Comparison of ENCODE assay signal across 11 cellular contexts in the genomic region with DNA sequence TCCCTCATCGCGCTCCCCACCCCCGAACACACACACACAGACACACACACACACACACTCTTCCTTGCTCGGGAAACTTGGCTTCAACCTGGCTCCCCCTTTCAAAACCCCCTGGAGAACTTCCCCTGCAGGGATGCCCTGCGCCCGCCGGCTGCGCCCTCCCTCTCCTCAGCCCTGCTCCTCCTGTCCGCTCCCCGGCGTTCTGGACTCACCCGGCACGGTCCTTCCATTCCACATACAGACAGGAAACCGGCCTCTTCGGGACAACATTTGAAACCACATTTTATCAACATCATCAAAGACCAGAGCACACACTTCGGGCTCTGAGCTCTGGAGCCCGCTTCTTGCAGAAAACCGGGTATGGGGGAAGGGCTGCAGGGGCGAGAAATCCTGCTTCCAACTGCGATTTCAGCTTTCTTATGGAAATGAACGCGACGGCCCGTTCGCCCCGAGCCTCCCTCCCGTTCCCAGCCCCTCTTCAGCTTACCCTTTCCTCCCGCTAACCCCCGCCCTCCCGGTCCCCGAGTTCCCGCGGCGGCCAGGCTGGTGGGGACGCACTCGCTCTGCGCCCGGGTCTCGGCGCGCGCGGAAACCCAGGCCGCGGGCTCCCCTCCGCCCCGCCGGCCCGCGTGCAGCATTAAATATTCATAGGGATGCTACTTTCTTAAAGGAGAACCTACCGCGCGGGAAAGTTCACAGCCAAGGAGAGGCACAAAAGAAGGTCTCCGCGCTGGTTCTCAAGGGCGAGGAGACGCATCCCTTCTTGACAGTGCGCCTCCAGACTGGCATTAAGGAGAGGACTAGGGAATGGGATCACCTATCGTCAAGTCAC. TPM values are rescaled to one million over a fixed set of nuclear protein-coding genes. Genes with fewer than 3 reads are reported as not detected.
A peak's percentile ranks its signal among the peaks of the same experiment; 100 is the strongest.
DNase-seq lines count a peak whose midpoint lies in the region; ATAC-seq and TF ChIP-seq lines count a peak whose summit lies in the region.
"Had no signal": no experiment of that assay in that cellular context is flagged by ENCODE, and none has a peak within 500 bp of the region (broad histone marks: within the 10 kb centered on the region; RNA-seq: fewer than 3 reads in every experiment).

No MANE protein-coding gene starts in this region.

- peaks cover 12 to 32% (median 24%) of the 10 kb centered on the region in 4 donors for H3K4me1 ChIP-seq in stomach

- intact Hi-C loops in activated CD4-positive, alpha-beta T cell treated with anti-CD3 and anti-CD28 coated beads for 36 hours (cut with DNase I, micrococcal nuclease): loop anchor here (1.0 to 5.0 kb wide), 3 partner anchors 18 to 1710 kb away; a partner anchor contains a TSS
- intact Hi-C loops in stomach (cut with DNase I; ENCODE audit: low total_unique reads): no loop called here

- no peak for TF ChIP-seq POLR2A in stomach (IDR thresholded peaks at IDR 0.05)

- H3K27me3 Mint-ChIP-seq in activated CD4-positive, alpha-beta T cell treated with anti-CD3 and anti-CD28 coated beads for 36 hours: peaks cover 55% of the 10 kb centered on the region
- peaks cover 89% of the 10 kb centered on the region for H3K27me3 Mint-ChIP-seq in activated naive CD8-positive, alpha-beta T cell treated with anti-CD3 and anti-CD28 coated beads for 36 hours

- no peaks in the 10 kb centered on the region for H3K9me3 Mint-ChIP-seq in activated CD4-positive, alpha-beta T cell treated with anti-CD3 and anti-CD28 coated beads for 36 hours (ENCODE audit: low read depth)
- H3K9me3 Mint-ChIP-seq in activated naive CD8-positive, alpha-beta T cell treated with anti-CD3 and anti-CD28 coated beads for 36 hours: no peaks in the 10 kb centered on the region

- ATAC-seq in activated CD4-positive, alpha-beta T cell treated with anti-CD3 and anti-CD28 coated beads for 36 hours: no peak

- no peak for TF ChIP-seq CTCF in stomach (IDR thresholded peaks at IDR 0.05)

- no peak for DNase-seq in activated CD4-positive, alpha-beta T cell treated with anti-CD3 and anti-CD28 coated beads for 36 hours
- no peak for DNase-seq in activated CD4-positive, alpha-beta T cell treated with anti-CD3 and anti-CD28 coated beads for 1 hour
- DNase-seq in activated naive CD8-positive, alpha-beta T cell treated with anti-CD3 and anti-CD28 coated beads for 36 hours: no peak
- DNase-seq in left kidney (ENCODE audit: low read depth, low spot score) (peak; percentile 68), stomach (no peak), NCI-H1436 (lab: John Stamatoyannopoulos, UW) (no peak), NCI-H2227 treated with DMSO at 0.1 percent for 48 hours (lab: John Stamatoyannopoulos, UW) (no peak), HEK293T (ENCODE audit: extremely low spot score) (no peak)
- DNase-seq: NCI-H526 treated with DMSO at 0.1 percent for 48 hours had no signal

- CTCF ChIA-PET in activated CD4-positive, alpha-beta T cell treated with anti-CD3 and anti-CD28 coated beads for 36 hours (lab: Charles Lee): interaction anchor here (0.8 to 1.3 kb wide), 3 partner anchors 11 to 1711 kb away, joined by 3 to 4 read pairs (median 3); no protein-coding TSS in a partner anchor
- CTCF ChIA-PET in HEK293T (lab: Yijun Ruan, JAX): interaction anchor here (0.7 to 0.8 kb wide), 2 partner anchors 25 to 118 kb away, joined by 3 to 5 read pairs; no protein-coding TSS in a partner anchor

- 2 to 4% (median 2%) methylated on average over 27 to 59 of the region's 59 CpGs for WGBS in stomach, 5 donors

- peak overlapping the region; percentile 51 for H3K4me3 Mint-ChIP-seq in activated CD4-positive, alpha-beta T cell treated with anti-CD3 and anti-CD28 coated beads for 36 hours
- peak overlapping the region; percentile 59 for H3K4me3 Mint-ChIP-seq in activated naive CD8-positive, alpha-beta T cell treated with anti-CD3 and anti-CD28 coated beads for 36 hours

- H3K4me3 ChIP-seq in stomach: peak overlapping the region; percentile 46 to 76 (median 60)

- no peaks in the 10 kb centered on the region for H3K36me3 Mint-ChIP-seq in activated CD4-positive, alpha-beta T cell treated with anti-CD3 and anti-CD28 coated beads for 36 hours (ENCODE audit: low read depth)
- no peaks in the 10 kb centered on the region for H3K36me3 Mint-ChIP-seq in activated naive CD8-positive, alpha-beta T cell treated with anti-CD3 and anti-CD28 coated beads for 36 hours

- no peak for TF ChIP-seq EP300 in stomach (IDR thresholded peaks at IDR 0.05)

- peaks cover 12% of the 10 kb centered on the region for H3K4me1 Mint-ChIP-seq in activated CD4-positive, alpha-beta T cell treated with anti-CD3 and anti-CD28 coated beads for 36 hours
- peaks cover 13% of the 10 kb centered on the region for H3K4me1 Mint-ChIP-seq in activated naive CD8-positive, alpha-beta T cell treated with anti-CD3 and anti-CD28 coated beads for 36 hours

- H3K27ac Mint-ChIP-seq in activated CD4-positive, alpha-beta T cell treated with anti-CD3 and anti-CD28 coated beads for 36 hours: no peak overlapping the region
- H3K27ac Mint-ChIP-seq in activated naive CD8-positive, alpha-beta T cell treated with anti-CD3 and anti-CD28 coated beads for 36 hours: no peak overlapping the region

- H3K9me3 ChIP-seq in stomach: no peaks in the 10 kb centered on the region
- H3K9me3 ChIP-seq: adrenal gland, mucosa of descending colon had no signal

- H3K27ac ChIP-seq in stomach: peak overlapping the region in 1 of 5 donors; percentile 68
- H3K27ac ChIP-seq: adrenal gland had no signal

- POLR2A ChIA-PET in activated CD4-positive, alpha-beta T cell treated with anti-CD3 and anti-CD28 coated beads for 36 hours (lab: Charles Lee): no interaction called here
- POLR2A ChIA-PET in HEK293T (lab: Yijun Ruan, JAX): no interaction called here

- peaks cover 17 to 94% (median 62%) of the 10 kb centered on the region in 3 donors for H3K27me3 ChIP-seq in stomach

- H3K36me3 ChIP-seq in stomach: no peaks in the 10 kb centered on the region
- H3K36me3 ChIP-seq: adrenal gland had no signal

TF ChIP-seq in HEK293T, 16 proteins besides CTCF, POLR2A, EP300 and RAD21:
- TF ChIP-seq SUZ12 (IDR thresholded peaks at IDR 0.05) (no peak), FOXK2 (IDR thresholded peaks at IDR 0.05) (no peak), SP1 (IDR thresholded peaks at IDR 0.05) (no peak), FOXM1 (IDR thresholded peaks at IDR 0.05; ENCODE audit: borderline replicate concordance) (no peak), ZNF384 (IDR thresholded peaks at IDR 0.05) (no peak), LEF1 (IDR thresholded peaks at IDR 0.05; ENCODE audit: borderline replicate concordance) (no peak), FOXA1 (IDR thresholded peaks at IDR 0.05) (no peak), ARNT (IDR thresholded peaks at IDR 0.05) (no peak), BHLHE40 (IDR thresholded peaks at IDR 0.05; ENCODE audit: borderline replicate concordance) (no peak), NFRKB (IDR thresholded peaks at IDR 0.05) (no peak), CTBP1 (IDR thresholded peaks at IDR 0.05; ENCODE audit: borderline replicate concordance) (no peak), ELF4 (IDR thresholded peaks at IDR 0.05) (no peak), HDGF (IDR thresholded peaks at IDR 0.05; ENCODE audit: borderline replicate concordance) (no peak), L3MBTL2 (conservative IDR thresholded peaks at IDR 0.05) (no peak)
- TF ChIP-seq, protein P1, sequence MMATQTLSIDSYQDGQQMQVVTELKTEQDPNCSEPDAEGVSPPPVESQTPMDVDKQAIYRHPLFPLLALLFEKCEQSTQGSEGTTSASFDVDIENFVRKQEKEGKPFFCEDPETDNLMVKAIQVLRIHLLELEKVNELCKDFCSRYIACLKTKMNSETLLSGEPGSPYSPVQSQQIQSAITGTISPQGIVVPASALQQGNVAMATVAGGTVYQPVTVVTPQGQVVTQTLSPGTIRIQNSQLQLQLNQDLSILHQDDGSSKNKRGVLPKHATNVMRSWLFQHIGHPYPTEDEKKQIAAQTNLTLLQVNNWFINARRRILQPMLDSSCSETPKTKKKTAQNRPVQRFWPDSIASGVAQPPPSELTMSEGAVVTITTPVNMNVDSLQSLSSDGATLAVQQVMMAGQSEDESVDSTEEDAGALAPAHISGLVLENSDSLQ (IDR thresholded peaks at IDR 0.05): no peak

RNA-seq across cellular contexts. Expression of a gene that starts 18.3 kb away (rescaled TPM):
- total RNA-seq in activated CD4-positive, alpha-beta T cell treated with anti-CD3 and anti-CD28 coated beads for 36 hours: not detected
- total RNA-seq in activated naive CD8-positive, alpha-beta T cell treated with anti-CD3 and anti-CD28 coated beads for 36 hours: not detected
- total RNA-seq in stomach: under 1 TPM in 1 of 5 donors, not detected in 4; 0.37 TPM
- under 1 TPM in 1 of 3 donors, not detected in 2; 0.93 TPM for polyA plus RNA-seq in stomach
